20 cellular contexts compared by ENCODE assay signal in the genomic region with DNA sequence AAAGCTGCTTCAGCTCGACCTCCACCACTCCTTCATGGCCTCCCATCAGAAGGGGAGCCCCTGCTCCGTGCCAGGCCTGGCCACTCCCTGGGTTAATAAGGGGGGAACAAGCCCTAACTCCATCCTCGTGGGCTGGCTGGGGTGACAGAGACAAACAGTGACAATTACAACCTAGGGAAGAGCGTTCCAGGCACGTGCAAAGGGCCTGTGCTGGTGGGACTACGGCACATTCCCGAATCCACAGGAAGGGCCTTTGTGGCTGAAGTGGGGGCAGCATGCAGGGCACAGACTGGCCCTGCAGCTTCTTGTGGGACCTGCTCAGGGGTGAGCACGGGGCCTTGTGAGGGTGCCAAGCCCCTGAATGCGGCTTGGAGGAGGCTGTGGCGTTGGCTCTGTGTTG.
"Had no signal": no experiment of that assay in that cellular context is flagged by ENCODE, and none has a peak within 500 bp of the region (broad histone marks: within the 10 kb centered on the region; RNA-seq: fewer than 3 reads in every experiment).

No MANE protein-coding gene starts in this region.

- H3K27ac ChIP-seq: body of pancreas, left ventricle myocardium inferior, ovary, thoracic aorta had no signal

- ATAC-seq: activated T-cell treated with anti-CD3 and anti-CD28 coated beads, Interleukin-2, amount 50 U/mL, for 72 hours; body of pancreas; natural killer cell had no signal

- H3K36me3 Mint-ChIP-seq: activated naive CD8-positive, alpha-beta T cell treated with anti-CD3 and anti-CD28 coated beads for 36 hours; memory B cell; natural killer cell had no signal

- H3K36me3 ChIP-seq: left ventricle myocardium inferior, ovary, thoracic aorta had no signal

- H3K9me3 Mint-ChIP-seq: activated B cell treated with CpG ODN at 0.5 μM for 24 hours; activated CD4-positive, alpha-beta T cell treated with anti-CD3 and anti-CD28 coated beads, Interleukin-2, amount 10 ng/mL, durations not matched to agents 24 days and 14 days; activated naive CD8-positive, alpha-beta T cell treated with anti-CD3 and anti-CD28 coated beads for 36 hours; activated T-cell treated with anti-CD3 and anti-CD28 coated beads, Interleukin-2, amount 50 U/mL, for 72 hours; memory B cell; natural killer cell had no signal

- H3K27me3 ChIP-seq: body of pancreas, ovary had no signal

- H3K27me3 Mint-ChIP-seq: activated CD4-positive, alpha-beta T cell treated with anti-CD3 and anti-CD28 coated beads, Interleukin-2, amount 10 ng/mL, durations not matched to agents 24 days and 14 days; activated naive CD8-positive, alpha-beta T cell treated with anti-CD3 and anti-CD28 coated beads for 36 hours had no signal

- H3K4me3 ChIP-seq: body of pancreas, left ventricle myocardium inferior, ovary, thoracic aorta had no signal

- FAIRE-seq: TTC549 had no signal

- H3K9me3 ChIP-seq: body of pancreas, left ventricle myocardium inferior, ovary, thoracic aorta had no signal

- DNase-seq: activated B cell treated with CpG ODN at 0.5 μM for 24 hours; activated CD4-positive, alpha-beta T cell treated with anti-CD3 and anti-CD28 coated beads, Interleukin-2, amount 10 ng/mL, durations not matched to agents 24 days and 14 days; activated CD8-positive, alpha-beta memory T cell treated with anti-CD3 and anti-CD28 coated beads, Interleukin-2, amount 50 U/mL, for 48 hours; activated gamma-delta T cell; activated naive CD8-positive, alpha-beta T cell treated with anti-CD3 and anti-CD28 coated beads for 36 hours; activated T-cell treated with anti-CD3 and anti-CD28 coated beads, Interleukin-2, amount 50 U/mL, for 72 hours; amygdala; body of pancreas; effector memory CD4-positive, alpha-beta T cell; foreskin fibroblast; hippocampal formation; left ventricle myocardium inferior; natural killer cell; ovary; stimulated activated CD4-positive, alpha-beta T cell treated with anti-CD3 and anti-CD28 coated beads, Interleukin-12 subunit alpha, Interleukin-12 subunit beta, amount 100 ng/mL, for 4 hours; stimulated activated CD4-positive, alpha-beta T cell treated with anti-CD3 and anti-CD28 coated beads, Interleukin-2, amount 100 ng/mL, for 24 hours; T-helper 2 cell had no signal

- H3K4me3 Mint-ChIP-seq: activated B cell treated with CpG ODN at 0.5 μM for 24 hours; activated CD4-positive, alpha-beta T cell treated with anti-CD3 and anti-CD28 coated beads, Interleukin-2, amount 10 ng/mL, durations not matched to agents 24 days and 14 days; activated naive CD8-positive, alpha-beta T cell treated with anti-CD3 and anti-CD28 coated beads for 36 hours; activated T-cell treated with anti-CD3 and anti-CD28 coated beads, Interleukin-2, amount 50 U/mL, for 72 hours; memory B cell; natural killer cell had no signal

- H3K27ac Mint-ChIP-seq: activated B cell treated with CpG ODN at 0.5 μM for 24 hours; activated CD4-positive, alpha-beta T cell treated with anti-CD3 and anti-CD28 coated beads, Interleukin-2, amount 10 ng/mL, durations not matched to agents 24 days and 14 days; activated naive CD8-positive, alpha-beta T cell treated with anti-CD3 and anti-CD28 coated beads for 36 hours; activated T-cell treated with anti-CD3 and anti-CD28 coated beads, Interleukin-2, amount 50 U/mL, for 72 hours; memory B cell had no signal
